In the genomic region with DNA sequence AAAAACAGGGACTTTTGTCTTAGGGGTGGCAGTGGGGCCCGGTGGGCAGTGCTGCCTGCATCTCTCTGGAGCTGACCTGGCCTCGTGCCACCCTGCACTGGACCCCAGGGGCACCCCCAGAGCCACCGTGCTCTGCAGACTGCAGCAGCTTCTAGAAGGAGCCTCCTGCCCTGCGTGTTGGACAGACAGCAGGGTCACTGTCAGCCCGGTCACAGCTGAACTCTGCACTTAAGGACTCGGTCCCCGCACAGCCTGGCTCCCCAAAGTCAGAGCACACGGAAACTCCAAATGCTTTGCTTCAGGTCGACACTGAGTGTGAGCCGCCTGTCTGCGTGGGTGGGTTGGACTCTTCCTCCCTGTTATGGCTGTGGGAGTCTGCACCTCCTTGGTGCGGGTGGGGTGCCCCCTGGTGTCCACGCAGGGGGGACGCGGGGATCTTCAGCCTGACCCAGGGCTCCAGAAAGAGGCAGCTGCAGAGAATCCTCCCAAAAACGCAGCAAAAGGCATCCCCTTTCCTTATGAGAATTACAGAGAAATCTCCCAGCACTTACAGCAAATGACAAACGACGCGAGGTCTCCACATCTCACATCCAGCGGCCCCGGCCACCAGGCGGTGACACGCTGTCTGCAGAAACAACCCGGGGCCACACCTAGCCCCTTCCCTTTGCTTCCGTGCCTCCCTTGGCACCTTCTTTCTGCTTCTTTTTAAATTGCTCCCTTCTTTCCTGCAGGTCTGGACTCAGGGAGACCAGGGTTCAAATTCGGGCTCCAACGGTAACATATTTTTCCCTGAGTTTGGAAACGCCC, we compare ENCODE assay signal across 9 cellular contexts. TPM values are rescaled to one million over a fixed set of nuclear protein-coding genes. Genes with fewer than 3 reads are reported as not detected.
DNase-seq lines count a peak whose midpoint lies in the region; ATAC-seq and TF ChIP-seq lines count a peak whose summit lies in the region.
"Had no signal": no experiment of that assay in that cellular context is flagged by ENCODE, and none has a peak within 500 bp of the region (broad histone marks: within the 10 kb centered on the region; RNA-seq: fewer than 3 reads in every experiment).

No MANE protein-coding gene starts in this region.

- no peak overlapping the region for H3K27ac Mint-ChIP-seq in naive thymus-derived CD8-positive, alpha-beta T cell

- no peak overlapping the region for H3K27ac ChIP-seq in ovary
- H3K27ac ChIP-seq: parathyroid adenoma had no signal

- H3K36me3 ChIP-seq in ovary, result no peaks in the 10 kb centered on the region

- intact Hi-C loops in ovary (cut with DNase I), result loop anchor here in 1 of 4 donors (10.0 kb wide), 1 partner anchor 291 kb away; no protein-coding TSS in a partner anchor

- ATAC-seq in naive thymus-derived CD8-positive, alpha-beta T cell, result no peak

- TF ChIP-seq POLR2A in ovary (IDR thresholded peaks at IDR 0.05), result no peak

- no peaks in the 10 kb centered on the region for H3K4me1 Mint-ChIP-seq in naive thymus-derived CD8-positive, alpha-beta T cell

- no peaks in the 10 kb centered on the region for H3K9me3 ChIP-seq in ovary

- H3K27me3 Mint-ChIP-seq in naive thymus-derived CD8-positive, alpha-beta T cell, result peaks cover 2 to 29% (median 11%) of the 10 kb centered on the region in 5 donors

- peaks cover 0 to 10% (median 0%) of the 10 kb centered on the region in 3 donors for H3K36me3 Mint-ChIP-seq in naive thymus-derived CD8-positive, alpha-beta T cell

- no peaks in the 10 kb centered on the region for H3K4me1 ChIP-seq in ovary (ENCODE audit: insufficient read depth)
- H3K4me1 ChIP-seq: parathyroid adenoma had no signal

- POLR2A ChIA-PET in naive thymus-derived CD8-positive, alpha-beta T cell (lab: Charles Lee), result no interaction called here

- H3K27me3 ChIP-seq in ovary, result no peaks in the 10 kb centered on the region

- TF ChIP-seq CTCF in fibroblast of villous mesenchyme (IDR thresholded peaks at IDR 0.05; ENCODE audit: insufficient read depth, low read depth, low read length) (peak; percentile 58), ovary (IDR thresholded peaks at IDR 0.05) (peak in 1 of 3 donors; percentile 44)

- WGBS in ovary, 3 donors, result 26 to 31% (median 30%) methylated on average over 28 of the region's 28 CpGs

- H3K4me3 ChIP-seq in fibroblast of villous mesenchyme (ENCODE audit: low read depth, low read length) (no peak overlapping the region), ovary (no peak overlapping the region)

- peaks cover 0 to 9% (median 5%) of the 10 kb centered on the region in 9 donors for H3K9me3 Mint-ChIP-seq in naive thymus-derived CD8-positive, alpha-beta T cell

- no peak for TF ChIP-seq EP300 in ovary (IDR thresholded peaks at IDR 0.05)

- no peak overlapping the region for H3K4me3 Mint-ChIP-seq in naive thymus-derived CD8-positive, alpha-beta T cell

- DNase-seq in activated T-cell treated with anti-CD3 and anti-CD28 coated beads for 48 hours (ENCODE audit: low read depth) (peak; percentile 15), activated T-cell treated with anti-CD3 and anti-CD28 coated beads for 4 hours (no peak), RPMI7951 (ENCODE audit: low read depth) (peak; percentile 25), fibroblast of villous mesenchyme (ENCODE audit: low read depth) (peak; percentile 26), ovary (peak in 3 of 5 donors; percentile 50 to 79 (median 68)), NCI-H2107 treated with DMSO at 0.1 percent for 48 hours (lab: John Stamatoyannopoulos, UW; ENCODE audit: unreplicated experiment) (no peak), cerebellar nuclear complex (lab: John Stamatoyannopoulos, UW) (no peak)
- DNase-seq in naive thymus-derived CD8-positive, alpha-beta T cell, result no peak

RNA-seq across cellular contexts. Expression of a gene that starts 36.3 kb away (rescaled TPM):
- not detected in 2 replicates for total RNA-seq in RPMI7951 (2014; rRNA removed; shearing (Covaris generic))
- total RNA-seq in fibroblast of villous mesenchyme (not detected in 2 replicates), ovary (1 to 10 TPM in 3 of 7 donors, under 1 TPM in 2, not detected in 2; 0.17 to 4.4 (median 1.3) TPM)
- polyA plus RNA-seq in ovary, result under 1 TPM; 0.17 to 0.27 TPM
- not detected for total RNA-seq in naive thymus-derived CD8-positive, alpha-beta T cell
- not detected for polyA plus RNA-seq in naive thymus-derived CD8-positive, alpha-beta T cell

Comparison
In these comparisons a context has a peak if more than half of its experiments do, and no peak if none do; other contexts are left out.
1. DNase-seq: peak in activated T-cell treated with anti-CD3 and anti-CD28 coated beads for 48 hours (single experiment), RPMI7951 (single experiment), fibroblast of villous mesenchyme (single experiment) and ovary (3 of 5); none in activated T-cell treated with anti-CD3 and anti-CD28 coated beads for 4 hours (single experiment), NCI-H2107 treated with DMSO at 0.1 percent for 48 hours (single experiment), naive thymus-derived CD8-positive, alpha-beta T cell (0 of 10) and cerebellar nuclear complex (0 of 2).